Comparison of ENCODE assay signal across 9 cellular contexts in the genomic region with DNA sequence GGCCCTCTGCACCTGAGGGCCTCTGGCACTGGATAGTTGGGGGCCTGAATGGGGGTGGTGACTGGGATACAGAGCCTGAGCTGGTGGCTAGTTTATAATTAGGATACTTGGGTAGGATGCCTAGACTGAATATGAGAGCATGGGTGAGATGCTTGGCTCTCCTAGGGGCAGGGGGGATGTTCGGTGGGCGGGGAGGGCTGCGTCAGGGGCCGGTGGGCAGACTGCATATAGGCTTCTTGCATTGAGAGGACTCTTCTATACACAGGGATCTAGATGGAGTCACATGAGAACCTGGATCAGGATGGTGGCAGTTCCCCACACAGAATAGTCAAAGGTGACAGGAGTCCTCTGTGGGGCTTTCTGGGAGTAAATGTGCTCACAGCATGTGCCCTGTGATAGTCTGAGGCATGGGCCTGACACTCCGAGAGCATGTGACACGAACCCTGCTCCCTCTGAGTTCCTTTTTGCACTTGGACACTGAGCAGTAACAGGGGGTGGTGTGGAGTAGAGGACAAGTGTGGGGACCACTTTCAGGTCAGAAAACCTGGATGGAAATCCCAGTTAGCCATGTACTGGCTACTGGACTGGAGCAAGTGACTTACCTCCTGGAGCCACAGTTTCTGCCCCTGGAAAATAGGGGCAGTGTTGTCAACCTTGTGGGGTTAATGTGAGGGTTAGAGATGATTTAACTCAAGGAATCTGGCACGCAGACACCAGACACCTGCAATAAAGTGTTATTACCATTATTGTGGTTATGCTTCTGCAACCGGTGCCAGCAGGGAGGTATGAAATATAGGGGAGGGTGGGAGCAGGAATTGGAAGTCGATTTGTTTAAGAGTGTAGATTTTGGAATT. TPM values are rescaled to one million over a fixed set of nuclear protein-coding genes. Genes with fewer than 3 reads are reported as not detected.
DNase-seq lines count a peak whose midpoint lies in the region; ATAC-seq and TF ChIP-seq lines count a peak whose summit lies in the region.
"Had no signal": no experiment of that assay in that cellular context is flagged by ENCODE, and none has a peak within 500 bp of the region (broad histone marks: within the 10 kb centered on the region; RNA-seq: fewer than 3 reads in every experiment).

No MANE protein-coding gene starts in this region.

- H3K9me2 ChIP-seq in hepatocyte (replicated peaks; ENCODE audit: insufficient read depth) = no peaks in the 10 kb centered on the region

- TF ChIP-seq CTCF in HFFc6 (IDR thresholded peaks at IDR 0.05) (no peak), hepatocyte (IDR thresholded peaks at IDR 0.05; ENCODE audit: poor library complexity) (no peak)

- no peak overlapping the region for H2AFZ ChIP-seq in hepatocyte

- peak overlapping the region; percentile 78 for H3K27ac Mint-ChIP-seq in HFFc6
- peak overlapping the region; percentile 64 for H3K27ac Mint-ChIP-seq in activated T-cell treated with anti-CD3 and anti-CD28 coated beads, Interleukin-2, amount 50 U/mL, for 72 hours
- peak overlapping the region; percentile 97 to 99 for H3K27ac Mint-ChIP-seq in stimulated activated naive CD8-positive, alpha-beta T cell treated with anti-CD3 and anti-CD28 coated beads, Interleukin-15, amount 100 ng/mL, for 72 hours

- H3K4me2 ChIP-seq in hepatocyte = peak overlapping the region; percentile 79

- H3K36me3 Mint-ChIP-seq in HFFc6 (ENCODE audit: low read depth) = peaks cover 29% of the 10 kb centered on the region
- H3K36me3 Mint-ChIP-seq in activated T-cell treated with anti-CD3 and anti-CD28 coated beads, Interleukin-2, amount 50 U/mL, for 72 hours (ENCODE audit: insufficient read depth in 2 of 2) = peaks cover 1 to 2% of the 10 kb centered on the region in 2 donors

- H3K36me3 ChIP-seq in hepatocyte (replicated peaks; ENCODE audit: insufficient read depth, low read depth) = no peaks in the 10 kb centered on the region

- no peaks in the 10 kb centered on the region for H3K9me3 Mint-ChIP-seq in HFFc6
- no peaks in the 10 kb centered on the region for H3K9me3 Mint-ChIP-seq in activated T-cell treated with anti-CD3 and anti-CD28 coated beads, Interleukin-2, amount 50 U/mL, for 72 hours
- H3K9me3 Mint-ChIP-seq in stimulated activated naive CD8-positive, alpha-beta T cell treated with anti-CD3 and anti-CD28 coated beads, Interleukin-15, amount 100 ng/mL, for 72 hours = no peaks in the 10 kb centered on the region

- H3K27me3 Mint-ChIP-seq in HFFc6 (ENCODE audit: insufficient read depth) = peaks cover under 1% of the 10 kb centered on the region; the same call in 1 of the 2 replicates
- H3K27me3 Mint-ChIP-seq in activated T-cell treated with anti-CD3 and anti-CD28 coated beads, Interleukin-2, amount 50 U/mL, for 72 hours (ENCODE audit: low read depth) = no peaks in the 10 kb centered on the region
- no peaks in the 10 kb centered on the region for H3K27me3 Mint-ChIP-seq in stimulated activated naive CD8-positive, alpha-beta T cell treated with anti-CD3 and anti-CD28 coated beads, Interleukin-15, amount 100 ng/mL, for 72 hours

- peaks cover 75% of the 10 kb centered on the region for H3K79me2 ChIP-seq in hepatocyte

- H3K4me1 ChIP-seq in hepatocyte (ENCODE audit: insufficient read depth) = peaks cover 51% of the 10 kb centered on the region

- peaks cover 55% of the 10 kb centered on the region for H4K20me1 ChIP-seq in hepatocyte (ENCODE audit: insufficient read depth, poor library complexity, severe bottlenecking)

- peak overlapping the region; percentile 100 for H3K4me3 ChIP-seq in hepatocyte

- H3K4me1 Mint-ChIP-seq in HFFc6 (ENCODE audit: low read depth) = peaks cover 76% of the 10 kb centered on the region
- peaks cover 78% of the 10 kb centered on the region for H3K4me1 Mint-ChIP-seq in activated T-cell treated with anti-CD3 and anti-CD28 coated beads, Interleukin-2, amount 50 U/mL, for 72 hours (ENCODE audit: low read depth)
- H3K4me1 Mint-ChIP-seq in stimulated activated naive CD8-positive, alpha-beta T cell treated with anti-CD3 and anti-CD28 coated beads, Interleukin-15, amount 100 ng/mL, for 72 hours = peaks cover 76% of the 10 kb centered on the region

- H3K4me3 Mint-ChIP-seq in HFFc6 = peak overlapping the region; percentile 98
- peak overlapping the region; percentile 67 to 97 for H3K4me3 Mint-ChIP-seq in activated T-cell treated with anti-CD3 and anti-CD28 coated beads, Interleukin-2, amount 50 U/mL, for 72 hours
- H3K4me3 Mint-ChIP-seq in stimulated activated naive CD8-positive, alpha-beta T cell treated with anti-CD3 and anti-CD28 coated beads, Interleukin-15, amount 100 ng/mL, for 72 hours = peak overlapping the region; percentile 91 to 98

- no peaks in the 10 kb centered on the region for H3K9me3 ChIP-seq in hepatocyte (ENCODE audit: low read depth)
- H3K9me3 ChIP-seq: body of pancreas had no signal

- no peak for ATAC-seq in activated T-cell treated with anti-CD3 and anti-CD28 coated beads, Interleukin-2, amount 50 U/mL, for 72 hours (replicated peaks in 1 of 2)
- no peak for ATAC-seq in stimulated activated naive CD8-positive, alpha-beta T cell treated with anti-CD3 and anti-CD28 coated beads, Interleukin-15, amount 100 ng/mL, for 72 hours
- ATAC-seq in GM19324 (IDR thresholded peaks at IDR 0.05; ENCODE audit: low FRiP score, unreplicated experiment) (no peak), HG03196 (IDR thresholded peaks at IDR 0.05; ENCODE audit: unreplicated experiment) (no peak), GM18868 (IDR thresholded peaks at IDR 0.05; ENCODE audit: unreplicated experiment) (no peak)
- ATAC-seq: body of pancreas had no signal

- 78% methylated on average over 9 of the region's 9 CpGs for WGBS in hepatocyte (ENCODE audit: low lambda C conversion rate, missing lambda C conversion rate)

- DNase-seq in HFFc6 = no peak
- DNase-seq in activated T-cell treated with anti-CD3 and anti-CD28 coated beads, Interleukin-2, amount 50 U/mL, for 72 hours = no peak
- DNase-seq in hepatocyte (ENCODE audit: low spot score) = no peak
- DNase-seq in stimulated activated naive CD8-positive, alpha-beta T cell treated with anti-CD3 and anti-CD28 coated beads, Interleukin-15, amount 100 ng/mL, for 72 hours = peak; percentile 18 to 19
- DNase-seq in CD1c-positive myeloid dendritic cell (ENCODE audit: extremely low spot score) = no peak

- no peaks in the 10 kb centered on the region for H3K27me3 ChIP-seq in hepatocyte
- H3K27me3 ChIP-seq: body of pancreas had no signal

- peak overlapping the region; percentile 98 for H3K27ac ChIP-seq in hepatocyte

RNA-seq across cellular contexts. Expression of gene MAP7D1, which starts 2.2 kb away (rescaled TPM):
- 100 to 1,000 TPM; 202 to 234 (median 210) TPM for total RNA-seq in HFFc6 (2021; fragmentation: NEBNext Ultra II Directional; extraction: Animal tissue kit (Norgen Biotek cat#: 25700))
- 100 to 1,000 TPM; 131 to 142 TPM for total RNA-seq in activated T-cell treated with anti-CD3 and anti-CD28 coated beads, Interleukin-2, amount 50 U/mL, for 72 hours
- 46.0 and 48.4 TPM in 2 replicates for total RNA-seq in hepatocyte
- 84.7 and 97.8 TPM in 2 replicates for polyA plus RNA-seq in hepatocyte

RNA-seq across cellular contexts. Expression of gene TRAPPC3, which starts 8.9 kb away (rescaled TPM):
- total RNA-seq in HFFc6 (2021; fragmentation: NEBNext Ultra II Directional; extraction: Animal tissue kit (Norgen Biotek cat#: 25700)) = 10 to 100 TPM; 76.6 to 93.4 (median 78.6) TPM
- total RNA-seq in activated T-cell treated with anti-CD3 and anti-CD28 coated beads, Interleukin-2, amount 50 U/mL, for 72 hours = 10 to 100 TPM; 46.2 to 56.2 TPM
- total RNA-seq in hepatocyte = 128 and 139 TPM in 2 replicates
- polyA plus RNA-seq in hepatocyte = 131 and 148 TPM in 2 replicates

RNA-seq across cellular contexts. Expression of gene COL8A2, which starts 33.2 kb away (rescaled TPM):
- 1 to 10 TPM; 1.9 to 6.4 (median 2.4) TPM for total RNA-seq in HFFc6 (2021; fragmentation: NEBNext Ultra II Directional; extraction: Animal tissue kit (Norgen Biotek cat#: 25700))
- total RNA-seq in activated T-cell treated with anti-CD3 and anti-CD28 coated beads, Interleukin-2, amount 50 U/mL, for 72 hours = under 1 TPM; 0.07 to 0.09 TPM
- total RNA-seq in hepatocyte = 32.6 and 44.8 TPM in 2 replicates
- 53.7 and 59.4 TPM in 2 replicates for polyA plus RNA-seq in hepatocyte

Comparison
In these comparisons a context has a peak if more than half of its experiments do, and no peak if none do; other contexts are left out.
1. DNase-seq: peak in stimulated activated naive CD8-positive, alpha-beta T cell treated with anti-CD3 and anti-CD28 coated beads, Interleukin-15, amount 100 ng/mL, for 72 hours (2 of 2); none in HFFc6 (single experiment), activated T-cell treated with anti-CD3 and anti-CD28 coated beads, Interleukin-2, amount 50 U/mL, for 72 hours (0 of 2), hepatocyte (single experiment) and CD1c-positive myeloid dendritic cell (single experiment).
2. Peak in every context shown above with its lines, with median percentiles within 50 percentile points of each other: H3K27ac Mint-ChIP-seq and H3K4me3 Mint-ChIP-seq.